ENCODE assay signal across 1 cellular context in the genomic region with DNA sequence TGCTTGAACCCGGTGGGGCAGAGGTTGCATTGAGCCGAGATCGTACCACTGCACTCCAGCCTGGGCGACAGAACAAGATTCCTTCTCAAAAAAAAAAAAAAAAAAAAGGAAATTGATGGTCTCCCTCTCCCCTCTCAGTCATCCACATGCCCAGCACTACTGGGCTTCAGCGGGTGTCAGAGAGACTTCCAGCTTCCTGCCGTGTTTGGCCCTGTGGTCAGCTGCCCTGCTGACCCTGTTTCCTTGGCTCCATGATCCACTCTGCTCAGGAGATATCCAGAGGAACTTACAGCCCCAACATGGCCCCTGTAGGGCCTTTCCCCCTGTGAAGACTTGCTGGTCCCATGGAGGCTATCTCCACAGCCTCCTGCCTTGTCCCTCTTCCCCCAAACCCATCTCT.
TF ChIP-seq lines count a peak whose summit lies in the region.

No MANE protein-coding gene starts in this region.

TF ChIP-seq in IMR-90, 13 proteins besides CTCF, POLR2A, EP300 and RAD21:
- TF ChIP-seq MAZ (IDR thresholded peaks at IDR 0.05; ENCODE audit: borderline replicate concordance, low read depth, low read length) (no peak), SMC3 (IDR thresholded peaks at IDR 0.05; ENCODE audit: low read depth, low read length) (no peak), RFX5 (IDR thresholded peaks at IDR 0.05; ENCODE audit: low read depth, low read length) (no peak), MAFK (IDR thresholded peaks at IDR 0.05; ENCODE audit: low read depth, low read length) (no peak), MXI1 (IDR thresholded peaks at IDR 0.05; ENCODE audit: borderline replicate concordance, low read depth, low read length) (no peak), NFE2L2 (IDR thresholded peaks at IDR 0.05; ENCODE audit: low read depth, low read length) (no peak), CEBPB (IDR thresholded peaks at IDR 0.05; ENCODE audit: low read depth, low read length) (no peak), FOS (IDR thresholded peaks at IDR 0.05; ENCODE audit: low read depth, low read length) (no peak), CHD1 (IDR thresholded peaks at IDR 0.05; ENCODE audit: low read depth, low read length) (no peak), ELK1 (IDR thresholded peaks at IDR 0.05; ENCODE audit: borderline replicate concordance, low read depth, low read length) (no peak), RCOR1 (IDR thresholded peaks at IDR 0.05; ENCODE audit: insufficient replicate concordance, low read length) (no peak)
